Comparison of ENCODE assay signal across 10 cellular contexts in genomic region chr12:3337944-3338343, GRCh38.
"Had no signal": no experiment of that assay in that cellular context is flagged by ENCODE, and none has a peak within 500 bp of the region (broad histone marks: within the 10 kb centered on the region; RNA-seq: fewer than 3 reads in every experiment).

No MANE protein-coding gene starts in this region.

- H2AFZ ChIP-seq: GM23248, GM23338 had no signal

- H3K27ac Mint-ChIP-seq: GM23338, HFFc6 had no signal

- DNase-seq: GM23248, GOT3, H7, H9, HCEC 1CT, HFFc6 had no signal

- H3K9ac ChIP-seq: GM23248 had no signal

- H3K9me3 Mint-ChIP-seq: GM23338, H9, HFFc6 had no signal

- H3K4me1 ChIP-seq: HAP-1 had no signal

- ATAC-seq: GM23338 had no signal

- H3K9me3 ChIP-seq: HAP-1 had no signal

- H3K4me2 ChIP-seq: GM23338 had no signal

- H3K36me3 ChIP-seq: HAP-1 had no signal

- FAIRE-seq: H1, H54 had no signal

- H3K4me3 Mint-ChIP-seq: GM23338, H9, HFFc6 had no signal

- H3K27ac ChIP-seq: GM23248 had no signal

- H3K4me3 ChIP-seq: GM23248, GM23338, HAP-1 had no signal
